ENCODE assay signal across 13 cellular contexts in the genomic region with DNA sequence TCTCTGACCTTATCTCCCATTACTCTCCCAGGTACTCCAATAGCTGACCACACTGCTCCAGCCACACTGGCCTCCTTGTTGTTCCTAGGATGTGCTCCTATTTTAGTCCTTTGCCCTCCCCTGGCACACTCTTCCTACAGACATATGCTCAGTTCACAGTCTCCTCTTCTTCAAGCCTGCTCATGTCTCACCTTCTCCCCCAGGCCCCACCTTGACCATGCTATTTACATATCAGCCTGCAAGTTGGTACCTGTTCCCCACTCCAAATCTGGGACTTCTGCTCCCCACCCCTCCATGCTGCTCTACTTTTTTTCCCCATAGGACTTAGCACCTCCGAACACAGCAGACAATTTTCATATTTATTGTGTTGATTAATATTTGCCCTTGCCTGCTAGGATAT.
"Had no signal": no experiment of that assay in that cellular context is flagged by ENCODE, and none has a peak within 500 bp of the region (broad histone marks: within the 10 kb centered on the region; RNA-seq: fewer than 3 reads in every experiment).

No MANE protein-coding gene starts in this region.

- H3K36me3 ChIP-seq: brain microvascular endothelial cell, gastroesophageal sphincter, neural progenitor cell, prostate gland, right atrium auricular region, thoracic aorta, upper lobe of right lung had no signal

- H3K4me2 ChIP-seq: neural progenitor cell had no signal

- H2AFZ ChIP-seq: neural progenitor cell had no signal

- H3K27ac ChIP-seq: brain microvascular endothelial cell, coronary artery, gastroesophageal sphincter, neural progenitor cell, prostate gland, right atrium auricular region, thoracic aorta, upper lobe of right lung had no signal

- H3K9me3 ChIP-seq: gastroesophageal sphincter, prostate gland, thoracic aorta, upper lobe of right lung had no signal

- H3K4me1 ChIP-seq: gastroesophageal sphincter, neural progenitor cell, prostate gland, right atrium auricular region, upper lobe of right lung had no signal

- H3K9ac ChIP-seq: neural progenitor cell had no signal

- DNase-seq: activated CD4-positive, alpha-beta T cell treated with anti-CD3 and anti-CD28 coated beads for 48 hours; activated gamma-delta T cell treated with Interleukin-2 at 50 U/mL for 16 hours; activated T-cell treated with anti-CD3 and anti-CD28 coated beads, Interleukin-2, amount 50 U/mL, for 72 hours; aorta; brain microvascular endothelial cell; erythroblast; upper lobe of right lung had no signal

- H3K4me3 ChIP-seq: coronary artery, gastroesophageal sphincter, neural progenitor cell, prostate gland, right atrium auricular region, thoracic aorta, upper lobe of right lung had no signal

- H3K27me3 ChIP-seq: brain microvascular endothelial cell, gastroesophageal sphincter, neural progenitor cell, right atrium auricular region, upper lobe of right lung had no signal
